ENCODE assay signal across 9 cellular contexts in the genomic region with DNA sequence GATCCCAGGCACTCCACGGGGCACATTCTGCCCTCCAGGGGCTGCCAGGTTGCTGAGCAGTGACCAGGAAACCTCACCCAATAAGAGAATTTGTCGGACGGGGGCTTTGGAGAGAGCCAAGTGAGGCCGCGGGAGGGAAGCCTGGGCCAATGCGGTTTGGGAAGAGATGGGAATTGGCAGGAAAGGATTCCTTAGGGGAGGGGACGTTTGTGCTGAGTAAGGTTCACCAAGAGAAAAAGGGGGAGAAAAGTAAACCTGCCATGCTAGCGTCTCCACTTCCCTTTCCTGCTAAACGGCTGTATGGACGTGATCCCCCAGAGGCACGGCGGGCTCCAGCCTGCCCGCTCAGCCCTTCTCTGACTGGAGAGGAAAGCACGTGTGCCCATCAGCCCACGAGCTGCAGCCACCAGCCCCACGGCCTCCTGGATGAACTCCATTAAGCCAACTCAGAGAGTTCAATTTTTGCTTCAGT.
A peak's percentile ranks its signal among the peaks of the same experiment; 100 is the strongest.
DNase-seq lines count a peak whose midpoint lies in the region; ATAC-seq and TF ChIP-seq lines count a peak whose summit lies in the region.
"Had no signal": no experiment of that assay in that cellular context is flagged by ENCODE, and none has a peak within 500 bp of the region (broad histone marks: within the 10 kb centered on the region; RNA-seq: fewer than 3 reads in every experiment).

No MANE protein-coding gene starts in this region.

- H3K27me3 Mint-ChIP-seq in IgD-negative memory B cell = peaks cover 54% of the 10 kb centered on the region

- intact Hi-C loops in head of caudate nucleus (cut with DNase I) (no loop called here), esophagus muscularis mucosa (cut with DNase I) (no loop called here), PC-9 (cut with micrococcal nuclease; ENCODE audit: unreplicated experiment) (no loop called here)

- POLR2A ChIA-PET in PC-9 (lab: Charles Lee; ENCODE audit: unreplicated experiment) = no interaction called here

- H3K4me3 ChIP-seq in BLaER1 treated with 17β-estradiol and CSF1 and Interleukin-3, amounts not matched to agents 10 nM and 100 nM = peak overlapping the region; percentile 1 to 61 (median 42); a peak in 15 of 20 replicates
- H3K4me3 ChIP-seq in esophagus muscularis mucosa (no peak overlapping the region), PC-9 (no peak overlapping the region)
- H3K4me3 ChIP-seq: lung had no signal

- no TSS peak for BruUV-seq in PC-9 (replicated peaks; lab: Mats Ljungman, UMichigan)

- no peaks in the 10 kb centered on the region for H3K9me2 ChIP-seq in PC-9 (ENCODE audit: insufficient read depth)

- TF ChIP-seq POLR2A in esophagus muscularis mucosa (IDR thresholded peaks at IDR 0.05; ENCODE audit: low read depth) = no peak

- DNase-seq in head of caudate nucleus (peak in 26 of 42 donors; percentile 19 to 73 (median 48)), esophagus muscularis mucosa (ENCODE audit: extremely low spot score) (no peak), NCI-H2029 (lab: John Stamatoyannopoulos, UW) (no peak), NCI-H524 (lab: John Stamatoyannopoulos, UW) (no peak), PC-9 (no peak)

- 65% methylated on average over 16 of the region's 16 CpGs for WGBS in esophagus muscularis mucosa

- no peaks in the 10 kb centered on the region for H4K20me1 ChIP-seq in BLaER1 treated with 17β-estradiol and CSF1 and Interleukin-3, amounts not matched to agents 10 nM and 100 nM
- no peaks in the 10 kb centered on the region for H4K20me1 ChIP-seq in PC-9 (ENCODE audit: insufficient read depth)

- H3K9ac ChIP-seq in BLaER1 treated with 17β-estradiol and CSF1 and Interleukin-3, amounts not matched to agents 10 nM and 100 nM = peak overlapping the region in 10 of 11 experiments; percentile 38 to 89 (median 82); a peak in 20 of 22 replicates

- CTCF ChIA-PET in PC-9 (lab: Charles Lee) = no interaction called here

- H3K27me3 ChIP-seq in BLaER1 treated with 17β-estradiol and CSF1 and Interleukin-3, amounts not matched to agents 10 nM and 100 nM = no peaks in the 10 kb centered on the region
- H3K27me3 ChIP-seq in esophagus muscularis mucosa = no peaks in the 10 kb centered on the region
- peaks cover 76% of the 10 kb centered on the region for H3K27me3 ChIP-seq in PC-9 (ENCODE audit: insufficient read depth, low read depth)

- peaks cover 8 to 22% (median 14%) of the 10 kb centered on the region in 3 donors for H3K4me1 Mint-ChIP-seq in IgD-negative memory B cell

- H2AFZ ChIP-seq in PC-9 = no peak overlapping the region

- H3K4me2 ChIP-seq in BLaER1 treated with 17β-estradiol and CSF1 and Interleukin-3, amounts not matched to agents 10 nM and 100 nM = peak overlapping the region; percentile 83 to 94 (median 88)
- no peak overlapping the region for H3K4me2 ChIP-seq in PC-9

- H3K27ac Mint-ChIP-seq in IgD-negative memory B cell = peak overlapping the region in 1 of 3 donors; percentile 9

- peaks cover 66 to 91% (median 88%) of the 10 kb centered on the region in 10 experiments for H3K4me1 ChIP-seq in BLaER1 treated with 17β-estradiol and CSF1 and Interleukin-3, amounts not matched to agents 10 nM and 100 nM
- H3K4me1 ChIP-seq in esophagus muscularis mucosa (peaks cover 0 to 16% (median 3%) of the 10 kb centered on the region in 4 donors), PC-9 (replicated peaks; ENCODE audit: insufficient read depth) (no peaks in the 10 kb centered on the region)

- no peaks in the 10 kb centered on the region for H3K79me2 ChIP-seq in PC-9 (ENCODE audit: low read depth)

- H3K9me3 Mint-ChIP-seq in IgD-negative memory B cell = peaks cover 0 to 3% (median 0%) of the 10 kb centered on the region in 3 donors

- TF ChIP-seq CTCF in esophagus muscularis mucosa (IDR thresholded peaks at IDR 0.05) = no peak
- no peak for TF ChIP-seq CTCF in PC-9 (conservative IDR thresholded peaks at IDR 0.05)

- no peak for TF ChIP-seq EP300 in esophagus muscularis mucosa (IDR thresholded peaks at IDR 0.05)

- H3K9me3 ChIP-seq in BLaER1 treated with 17β-estradiol and CSF1 and Interleukin-3, amounts not matched to agents 10 nM and 100 nM (replicated peaks in 1 of 11) = peaks cover 0 to 6% (median 0%) of the 10 kb centered on the region in 11 experiments; a peak in 4 of 22 replicates
- H3K9me3 ChIP-seq in esophagus muscularis mucosa = no peaks in the 10 kb centered on the region
- no peaks in the 10 kb centered on the region for H3K9me3 ChIP-seq in PC-9 (ENCODE audit: insufficient read depth, low read depth)

- no peaks in the 10 kb centered on the region for H3F3A ChIP-seq in PC-9 (ENCODE audit: insufficient read depth, low read depth)

- peak; percentile 19 for ATAC-seq in GM19467 (IDR thresholded peaks at IDR 0.05; ENCODE audit: unreplicated experiment)

- peaks cover 2% of the 10 kb centered on the region for H3K36me3 Mint-ChIP-seq in IgD-negative memory B cell

- 0 out of 22 replicates have a peak, but pooled peaks cover 0 to 5% (median 0%) of the 10 kb centered on the region in 11 experiments for H3K36me3 ChIP-seq in BLaER1 treated with 17β-estradiol and CSF1 and Interleukin-3, amounts not matched to agents 10 nM and 100 nM
- no peaks in the 10 kb centered on the region for H3K36me3 ChIP-seq in esophagus muscularis mucosa
- H3K36me3 ChIP-seq in PC-9 (ENCODE audit: low read depth) = no peaks in the 10 kb centered on the region

- H3K4me3 Mint-ChIP-seq in IgD-negative memory B cell = peak overlapping the region in 3 of 4 donors; percentile 60 to 89 (median 88)

- peak overlapping the region; percentile 1 to 99 (median 95); a peak in 21 of 22 replicates for H3K27ac ChIP-seq in BLaER1 treated with 17β-estradiol and CSF1 and Interleukin-3, amounts not matched to agents 10 nM and 100 nM
- H3K27ac ChIP-seq in esophagus muscularis mucosa (replicated peaks in 1 of 4) (no peak overlapping the region), PC-9 (no peak overlapping the region)

Comparison
In these comparisons a context has a peak if more than half of its experiments do, and no peak if none do; other contexts are left out.
1. H3K27ac ChIP-seq: peak in BLaER1 treated with 17β-estradiol and CSF1 and Interleukin-3, amounts not matched to agents 10 nM and 100 nM (11 of 11); none in esophagus muscularis mucosa (0 of 4) and PC-9 (single experiment).
2. H3K4me3 ChIP-seq: peak in BLaER1 treated with 17β-estradiol and CSF1 and Interleukin-3, amounts not matched to agents 10 nM and 100 nM (10 of 10); none in esophagus muscularis mucosa (0 of 4) and PC-9 (single experiment).
3. DNase-seq: peak in head of caudate nucleus (26 of 42); none in esophagus muscularis mucosa (single experiment), NCI-H2029 (single experiment), NCI-H524 (0 of 2) and PC-9 (0 of 2).